8 cellular contexts compared by ENCODE assay signal in the genomic region with DNA sequence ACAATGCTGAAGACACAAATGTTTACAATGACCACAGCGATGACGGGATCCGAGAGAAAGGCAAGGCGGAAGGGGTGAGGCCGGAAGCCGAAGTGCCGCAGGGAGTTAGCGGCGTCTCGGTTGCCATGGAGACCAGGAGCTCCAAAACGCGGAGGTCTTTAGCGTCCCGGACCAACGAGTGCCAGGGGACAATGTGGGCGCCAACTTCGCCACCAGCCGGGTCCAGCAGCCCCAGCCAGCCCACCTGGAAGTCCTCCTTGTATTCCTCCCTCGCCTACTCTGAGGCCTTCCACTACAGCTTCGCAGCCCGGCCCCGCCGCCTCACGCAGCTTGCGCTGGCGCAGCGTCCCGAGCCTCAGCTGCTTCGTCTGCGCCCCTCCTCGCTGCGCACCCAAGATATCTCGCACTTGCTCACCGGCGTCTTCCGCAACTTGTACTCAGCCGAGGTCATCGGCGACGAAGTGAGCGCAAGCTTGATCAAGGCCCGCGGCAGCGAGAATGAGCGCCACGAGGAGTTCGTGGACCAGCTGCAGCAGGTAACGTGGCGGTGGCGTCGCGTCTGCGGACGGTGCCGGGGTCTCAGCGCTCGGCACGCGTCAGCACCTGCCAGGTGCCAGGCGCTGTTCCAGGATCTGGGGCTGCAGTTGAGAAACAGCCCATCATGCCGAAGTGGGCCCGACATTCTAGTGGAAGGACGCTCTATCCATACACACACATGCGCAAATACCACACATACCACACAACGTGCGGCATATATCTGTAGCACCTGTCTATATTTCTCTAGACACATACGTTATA. TPM values are rescaled to one million over a fixed set of nuclear protein-coding genes. Genes with fewer than 3 reads are reported as not detected.
A peak's percentile ranks its signal among the peaks of the same experiment; 100 is the strongest.
DNase-seq lines count a peak whose midpoint lies in the region; ATAC-seq and TF ChIP-seq lines count a peak whose summit lies in the region.

A gene with protein sequence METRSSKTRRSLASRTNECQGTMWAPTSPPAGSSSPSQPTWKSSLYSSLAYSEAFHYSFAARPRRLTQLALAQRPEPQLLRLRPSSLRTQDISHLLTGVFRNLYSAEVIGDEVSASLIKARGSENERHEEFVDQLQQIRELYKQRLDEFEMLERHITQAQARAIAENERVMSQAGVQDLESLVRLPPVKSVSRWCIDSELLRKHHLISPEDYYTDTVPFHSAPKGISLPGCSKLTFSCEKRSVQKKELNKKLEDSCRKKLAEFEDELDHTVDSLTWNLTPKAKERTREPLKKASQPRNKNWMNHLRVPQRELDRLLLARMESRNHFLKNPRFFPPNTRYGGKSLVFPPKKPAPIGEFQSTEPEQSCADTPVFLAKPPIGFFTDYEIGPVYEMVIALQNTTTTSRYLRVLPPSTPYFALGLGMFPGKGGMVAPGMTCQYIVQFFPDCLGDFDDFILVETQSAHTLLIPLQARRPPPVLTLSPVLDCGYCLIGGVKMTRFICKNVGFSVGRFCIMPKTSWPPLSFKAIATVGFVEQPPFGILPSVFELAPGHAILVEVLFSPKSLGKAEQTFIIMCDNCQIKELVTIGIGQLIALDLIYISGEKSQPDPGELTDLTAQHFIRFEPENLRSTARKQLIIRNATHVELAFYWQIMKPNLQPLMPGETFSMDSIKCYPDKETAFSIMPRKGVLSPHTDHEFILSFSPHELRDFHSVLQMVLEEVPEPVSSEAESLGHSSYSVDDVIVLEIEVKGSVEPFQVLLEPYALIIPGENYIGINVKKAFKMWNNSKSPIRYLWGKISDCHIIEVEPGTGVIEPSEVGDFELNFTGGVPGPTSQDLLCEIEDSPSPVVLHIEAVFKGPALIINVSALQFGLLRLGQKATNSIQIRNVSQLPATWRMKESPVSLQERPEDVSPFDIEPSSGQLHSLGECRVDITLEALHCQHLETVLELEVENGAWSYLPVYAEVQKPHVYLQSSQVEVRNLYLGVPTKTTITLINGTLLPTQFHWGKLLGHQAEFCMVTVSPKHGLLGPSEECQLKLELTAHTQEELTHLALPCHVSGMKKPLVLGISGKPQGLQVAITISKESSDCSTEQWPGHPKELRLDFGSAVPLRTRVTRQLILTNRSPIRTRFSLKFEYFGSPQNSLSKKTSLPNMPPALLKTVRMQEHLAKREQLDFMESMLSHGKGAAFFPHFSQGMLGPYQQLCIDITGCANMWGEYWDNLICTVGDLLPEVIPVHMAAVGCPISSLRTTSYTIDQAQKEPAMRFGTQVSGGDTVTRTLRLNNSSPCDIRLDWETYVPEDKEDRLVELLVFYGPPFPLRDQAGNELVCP (N-terminal part only) (plus strand): TSS at position 108 of the 798 bp plus-strand sequence. CDS start 18 bp downstream, at position 126.

- H3K9me3 ChIP-seq in CD4-positive, CD25-positive, alpha-beta regulatory T cell (ENCODE audit: control insufficient read depth in 2 of 2, low read length in 2 of 2): no peaks in the 10 kb centered on the region
- H3K9me3 ChIP-seq in HUES6 (ENCODE audit: control insufficient read depth, insufficient read depth, low read depth, low read length): no peaks in the 10 kb centered on the region

- no peaks in the 10 kb centered on the region for H3K36me3 ChIP-seq in CD4-positive, CD25-positive, alpha-beta regulatory T cell (ENCODE audit: control insufficient read depth, insufficient read depth, low read length)
- H3K36me3 ChIP-seq in HUES6 (ENCODE audit: control insufficient read depth, insufficient read depth, low read length): no peaks in the 10 kb centered on the region

- H3K27me3 ChIP-seq in CD4-positive, CD25-positive, alpha-beta regulatory T cell (ENCODE audit: control insufficient read depth, insufficient read depth, low read length): no peaks in the 10 kb centered on the region
- peaks cover 25% of the 10 kb centered on the region for H3K27me3 ChIP-seq in HUES6 (ENCODE audit: control insufficient read depth, insufficient read depth, low read length)

- no peak for TF ChIP-seq CTCF in endothelial cell (IDR thresholded peaks at IDR 0.05; ENCODE audit: unreplicated experiment)

- peak; percentile 61 to 62 for ATAC-seq in CD4-positive, CD25-positive, alpha-beta regulatory T cell (ENCODE audit: low read depth in 2 of 2)
- peak; percentile 91 for ATAC-seq in GM19463 (IDR thresholded peaks at IDR 0.05; ENCODE audit: unreplicated experiment)
- ATAC-seq in naive B cell (ENCODE audit: low read depth in 2 of 2): peak; percentile 57 to 65
- peak; percentile 87 for ATAC-seq in stimulated activated effector memory CD8-positive, alpha-beta T cell treated with anti-CD3 and anti-CD28 coated beads, Interleukin-12 subunit alpha, Interleukin-12 subunit beta, amount 100 ng/mL, for 72 hours

- H3K27me3 Mint-ChIP-seq in CD4-positive, CD25-positive, alpha-beta regulatory T cell: peaks cover 17% of the 10 kb centered on the region
- H3K27me3 Mint-ChIP-seq in activated CD4-positive, alpha-beta memory T cell treated with anti-CD3 and anti-CD28 coated beads for 36 hours: no peaks in the 10 kb centered on the region
- peaks cover 23% of the 10 kb centered on the region for H3K27me3 Mint-ChIP-seq in endothelial cell (ENCODE audit: unreplicated experiment)
- H3K27me3 Mint-ChIP-seq in naive B cell: peaks cover 5 to 11% (median 6%) of the 10 kb centered on the region in 3 donors

- H3K27ac Mint-ChIP-seq in CD4-positive, CD25-positive, alpha-beta regulatory T cell: peak within 1 kb of the TSS; percentile 92 to 97 (median 92)
- peak within 1 kb of the TSS; percentile 93 for H3K27ac Mint-ChIP-seq in activated CD4-positive, alpha-beta memory T cell treated with anti-CD3 and anti-CD28 coated beads for 36 hours
- H3K27ac Mint-ChIP-seq in endothelial cell (ENCODE audit: unreplicated experiment): peak within 1 kb of the TSS; percentile 55
- peak within 1 kb of the TSS; percentile 85 to 95 (median 91) for H3K27ac Mint-ChIP-seq in naive B cell
- H3K27ac Mint-ChIP-seq in stimulated activated effector memory CD8-positive, alpha-beta T cell treated with anti-CD3 and anti-CD28 coated beads, Interleukin-12 subunit alpha, Interleukin-12 subunit beta, amount 100 ng/mL, for 72 hours: peak within 1 kb of the TSS; percentile 95

- H3K4me3 ChIP-seq in CD4-positive, CD25-positive, alpha-beta regulatory T cell (ENCODE audit: low read depth, low read length): peak within 1 kb of the TSS; percentile 83
- H3K4me3 ChIP-seq in HUES6 (ENCODE audit: low read depth, low read length): peak within 1 kb of the TSS; percentile 76

- H3K9me3 Mint-ChIP-seq in CD4-positive, CD25-positive, alpha-beta regulatory T cell: peaks cover 0 to 8% (median 0%) of the 10 kb centered on the region in 7 donors
- H3K9me3 Mint-ChIP-seq in activated CD4-positive, alpha-beta memory T cell treated with anti-CD3 and anti-CD28 coated beads for 36 hours: peaks cover 11% of the 10 kb centered on the region
- H3K9me3 Mint-ChIP-seq in endothelial cell (ENCODE audit: unreplicated experiment) (no peaks in the 10 kb centered on the region), naive B cell (peaks cover 0 to 4% (median 0%) of the 10 kb centered on the region in 7 donors)
- peaks cover 7% of the 10 kb centered on the region for H3K9me3 Mint-ChIP-seq in stimulated activated effector memory CD8-positive, alpha-beta T cell treated with anti-CD3 and anti-CD28 coated beads, Interleukin-12 subunit alpha, Interleukin-12 subunit beta, amount 100 ng/mL, for 72 hours

- H3K4me3 Mint-ChIP-seq in CD4-positive, CD25-positive, alpha-beta regulatory T cell: peak within 1 kb of the TSS; percentile 75 to 89 (median 86)
- peak within 1 kb of the TSS; percentile 48 for H3K4me3 Mint-ChIP-seq in activated CD4-positive, alpha-beta memory T cell treated with anti-CD3 and anti-CD28 coated beads for 36 hours
- H3K4me3 Mint-ChIP-seq in endothelial cell (ENCODE audit: unreplicated experiment): peak within 1 kb of the TSS; percentile 85
- peak within 1 kb of the TSS; percentile 78 to 95 (median 89) for H3K4me3 Mint-ChIP-seq in naive B cell
- peak within 1 kb of the TSS; percentile 63 for H3K4me3 Mint-ChIP-seq in stimulated activated effector memory CD8-positive, alpha-beta T cell treated with anti-CD3 and anti-CD28 coated beads, Interleukin-12 subunit alpha, Interleukin-12 subunit beta, amount 100 ng/mL, for 72 hours

- peak within 1 kb of the TSS; percentile 81 for H3K27ac ChIP-seq in CD4-positive, CD25-positive, alpha-beta regulatory T cell (ENCODE audit: insufficient read depth, low read length, poor library complexity, severe bottlenecking)
- no peak within 1 kb of the TSS for H3K27ac ChIP-seq in HUES6 (ENCODE audit: low read depth, low read length)

- H3K4me1 ChIP-seq in CD4-positive, CD25-positive, alpha-beta regulatory T cell (ENCODE audit: control insufficient read depth, insufficient read depth, low read length, poor library complexity, severe bottlenecking): peaks cover 30% of the 10 kb centered on the region
- H3K4me1 ChIP-seq in HUES6 (ENCODE audit: control insufficient read depth, insufficient read depth, low read length): peaks cover 22% of the 10 kb centered on the region

- no peaks in the 10 kb centered on the region for H3K36me3 Mint-ChIP-seq in CD4-positive, CD25-positive, alpha-beta regulatory T cell
- H3K36me3 Mint-ChIP-seq in activated CD4-positive, alpha-beta memory T cell treated with anti-CD3 and anti-CD28 coated beads for 36 hours: peaks cover 8% of the 10 kb centered on the region
- peaks cover 4% of the 10 kb centered on the region for H3K36me3 Mint-ChIP-seq in endothelial cell (ENCODE audit: low read depth, unreplicated experiment)
- no peaks in the 10 kb centered on the region for H3K36me3 Mint-ChIP-seq in naive B cell
- peaks cover 23% of the 10 kb centered on the region for H3K36me3 Mint-ChIP-seq in stimulated activated effector memory CD8-positive, alpha-beta T cell treated with anti-CD3 and anti-CD28 coated beads, Interleukin-12 subunit alpha, Interleukin-12 subunit beta, amount 100 ng/mL, for 72 hours

- intact Hi-C loops in activated CD4-positive, alpha-beta memory T cell treated with anti-CD3 and anti-CD28 coated beads for 36 hours (cut with micrococcal nuclease): loop anchor here (1.0 kb wide), 1 partner anchor 8 kb away; no protein-coding TSS in a partner anchor

- CTCF ChIA-PET in activated CD4-positive, alpha-beta memory T cell treated with anti-CD3 and anti-CD28 coated beads for 36 hours (lab: Charles Lee): interaction anchor here (0.6 to 1.8 kb wide), 11 partner anchors 10 to 307 kb away, joined by 3 to 9 read pairs (median 4); a partner anchor contains a TSS

- POLR2A ChIA-PET in activated CD4-positive, alpha-beta memory T cell treated with anti-CD3 and anti-CD28 coated beads for 36 hours (lab: Charles Lee): interaction anchor here (0.7 to 1.6 kb wide), 5 partner anchors 28 to 1348 kb away, joined by 3 to 12 read pairs (median 3); a partner anchor contains a TSS

- H3K9ac ChIP-seq in HUES6 (ENCODE audit: low read length): peak within 1 kb of the TSS; percentile 7

- peak; percentile 73 to 95 (median 85) for DNase-seq in CD4-positive, CD25-positive, alpha-beta regulatory T cell
- DNase-seq in activated CD4-positive, alpha-beta memory T cell treated with anti-CD3 and anti-CD28 coated beads for 36 hours: peak; percentile 92
- DNase-seq in endothelial cell (ENCODE audit: low spot score): peak; percentile 57
- peak; percentile 74 for DNase-seq in naive B cell
- peak; percentile 67 to 92 for DNase-seq in stimulated activated effector memory CD8-positive, alpha-beta T cell treated with anti-CD3 and anti-CD28 coated beads, Interleukin-12 subunit alpha, Interleukin-12 subunit beta, amount 100 ng/mL, for 72 hours (ENCODE audit: low spot score in 2 of 2)
- DNase-seq in SW 1271 (lab: John Stamatoyannopoulos, UW): no peak

- peaks cover 17 to 36% (median 25%) of the 10 kb centered on the region in 4 donors for H3K4me1 Mint-ChIP-seq in CD4-positive, CD25-positive, alpha-beta regulatory T cell
- peaks cover 33% of the 10 kb centered on the region for H3K4me1 Mint-ChIP-seq in activated CD4-positive, alpha-beta memory T cell treated with anti-CD3 and anti-CD28 coated beads for 36 hours (ENCODE audit: low read depth)
- H3K4me1 Mint-ChIP-seq in endothelial cell (ENCODE audit: unreplicated experiment) (peaks cover 15% of the 10 kb centered on the region), naive B cell (peaks cover 23 to 27% (median 26%) of the 10 kb centered on the region in 3 donors)
- peaks cover 41% of the 10 kb centered on the region for H3K4me1 Mint-ChIP-seq in stimulated activated effector memory CD8-positive, alpha-beta T cell treated with anti-CD3 and anti-CD28 coated beads, Interleukin-12 subunit alpha, Interleukin-12 subunit beta, amount 100 ng/mL, for 72 hours

RNA-seq across cellular contexts. Expression of the gene that starts here (rescaled TPM):
- 4.9 TPM for total RNA-seq in CD4-positive, CD25-positive, alpha-beta regulatory T cell
- polyA plus RNA-seq in CD4-positive, CD25-positive, alpha-beta regulatory T cell: under 1 TPM; 0.09 to 0.65 (median 0.50) TPM
- total RNA-seq in activated CD4-positive, alpha-beta memory T cell treated with anti-CD3 and anti-CD28 coated beads for 36 hours: 1 to 10 TPM in 1 of 2 experiments, under 1 TPM in 1; 0.70 to 1.1 TPM
- 0.62 TPM for total RNA-seq in endothelial cell (ENCODE audit: unreplicated experiment)
- under 1 TPM in 4 of 6 donors, not detected in 2; 0.09 to 0.50 (median 0.30) TPM for polyA plus RNA-seq in naive B cell (ENCODE audit: low read depth in 6 of 6)

Comparison
In these comparisons a context has a peak if more than half of its experiments do, and no peak if none do; other contexts are left out.
1. Peak in DNase-seq in endothelial cell; RNA of the gene not detected or under 1 TPM.
2. Peak in DNase-seq and ATAC-seq in naive B cell; RNA of the gene not detected or under 1 TPM.
3. DNase-seq: peak in CD4-positive, CD25-positive, alpha-beta regulatory T cell (3 of 3), activated CD4-positive, alpha-beta memory T cell treated with anti-CD3 and anti-CD28 coated beads for 36 hours (single experiment) and stimulated activated effector memory CD8-positive, alpha-beta T cell treated with anti-CD3 and anti-CD28 coated beads, Interleukin-12 subunit alpha, Interleukin-12 subunit beta, amount 100 ng/mL, for 72 hours (2 of 2); none in SW 1271 (0 of 2).
4. Peak in every context shown above with its lines, with median percentiles within 50 percentile points of each other: ATAC-seq, H3K27ac Mint-ChIP-seq and H3K4me3 Mint-ChIP-seq.